Comparison of ENCODE assay signal across 8 cellular contexts in the genomic region with DNA sequence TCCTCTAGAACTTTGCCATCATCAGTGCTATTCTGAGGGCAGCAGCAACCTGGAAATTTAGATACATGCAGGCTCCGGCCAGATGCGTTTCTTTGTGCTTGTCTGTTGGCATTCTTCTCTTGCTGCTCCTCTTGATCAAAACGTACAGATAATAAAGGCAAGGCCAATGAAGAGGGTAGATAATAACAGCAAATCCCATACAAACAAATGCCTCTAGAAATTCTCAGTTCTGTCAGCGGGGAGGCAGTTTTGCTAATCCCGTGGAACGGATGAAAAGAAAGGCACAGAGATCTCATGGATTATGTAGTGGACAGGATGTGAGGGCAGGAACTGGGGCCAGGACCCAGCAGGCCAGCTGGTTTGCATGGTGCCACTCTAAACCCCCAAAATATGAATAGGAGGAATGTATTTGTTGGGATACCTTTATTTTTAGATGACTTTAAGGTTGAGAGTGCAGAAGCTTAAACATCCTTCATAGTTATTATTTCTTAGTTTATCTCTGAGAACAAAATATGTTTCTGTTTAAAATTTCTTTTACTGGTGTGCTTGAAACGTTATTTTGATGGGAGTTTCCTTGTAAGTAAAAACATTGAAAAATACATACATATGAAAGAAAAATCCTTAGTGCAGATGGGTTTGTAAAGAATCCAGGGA. TPM values are rescaled to one million over a fixed set of nuclear protein-coding genes. Genes with fewer than 3 reads are reported as not detected.
DNase-seq lines count a peak whose midpoint lies in the region; ATAC-seq, FAIRE-seq and TF ChIP-seq lines count a peak whose summit lies in the region.

No MANE protein-coding gene starts in this region.

- FAIRE-seq in K562 (lab: Jason Lieb, UNC): no peak

- H3K9me1 ChIP-seq in K562 (ENCODE audit: control insufficient read depth, insufficient read depth, low read length): no peaks in the 10 kb centered on the region

- DNase-seq in K562 (ENCODE audit: extremely low read depth in 1 of 4, low spot score in 3 of 4): peak in 1 of 4 experiments; percentile 18
- DNase-seq in transverse colon: no peak
- no peak for DNase-seq in NOMO-1 treated with DMSO at 0.1 percent for 48 hours (lab: John Stamatoyannopoulos, UW; ENCODE audit: unreplicated experiment)

- POLR2A ChIA-PET in K562 (lab: Yijun Ruan, JAX): no interaction called here

- BruUV-seq in K562 (replicated peaks; lab: Mats Ljungman, UMichigan): TSS peak; percentile 45

- no peaks in the 10 kb centered on the region for H3K9me3 ChIP-seq in BLaER1 treated with 17β-estradiol and CSF1 and Interleukin-3, amounts not matched to agents 10 nM and 100 nM (replicated peaks in 1 of 11)
- no peaks in the 10 kb centered on the region for H3K9me3 ChIP-seq in K562 (replicated peaks; ENCODE audit: control insufficient read depth, insufficient read depth, low read depth, low read length)
- no peaks in the 10 kb centered on the region for H3K9me3 ChIP-seq in liver (ENCODE audit: control insufficient read depth in 4 of 4, low read length in 3 of 4)
- no peaks in the 10 kb centered on the region for H3K9me3 ChIP-seq in transverse colon

- H3K4me1 ChIP-seq in BLaER1 treated with 17β-estradiol and CSF1 and Interleukin-3, amounts not matched to agents 10 nM and 100 nM: peaks cover 12 to 64% (median 21%) of the 10 kb centered on the region in 10 experiments
- peaks cover 21% of the 10 kb centered on the region for H3K4me1 ChIP-seq in KMS-11 (ENCODE audit: low read depth, poor library complexity, severe bottlenecking)
- H3K4me1 ChIP-seq in K562 (replicated peaks in 1 of 2; ENCODE audit: control insufficient read depth in 2 of 2, insufficient read depth in 2 of 2, low read length in 2 of 2): peaks cover 5 to 12% of the 10 kb centered on the region in 2 experiments; a peak in 4 of 5 replicates
- H3K4me1 ChIP-seq in liver (ENCODE audit: control insufficient read depth in 4 of 4, insufficient read depth in 4 of 4, low read length in 3 of 4): peaks cover 10 to 29% (median 23%) of the 10 kb centered on the region in 4 donors
- H3K4me1 ChIP-seq in transverse colon: peaks cover 11 to 59% (median 25%) of the 10 kb centered on the region in 4 donors

- in situ Hi-C loops in K562 (cut with MboI): no loop called here
- in situ Hi-C loops in transverse colon (cut with MboI; ENCODE audit: low pct_ligation_motif_present in 1 of 4, low pct_unique_long_range_greater_than_20kb in 1 of 4, low sequenced_read_pairs in 3 of 4): no loop called here

- TF ChIP-seq EP300 in K562 (IDR thresholded peaks at IDR 0.05; ENCODE audit: low read length): no peak
- no peak for TF ChIP-seq EP300 in transverse colon (IDR thresholded peaks at IDR 0.05; ENCODE audit: low read depth)

- peak overlapping the region; percentile 81 to 90 (median 86); a peak in 21 of 22 replicates for H3K9ac ChIP-seq in BLaER1 treated with 17β-estradiol and CSF1 and Interleukin-3, amounts not matched to agents 10 nM and 100 nM
- H3K9ac ChIP-seq in KMS-11 (no peak overlapping the region), K562 (ENCODE audit: insufficient read depth in 1 of 2, low read depth in 2 of 2, low read length in 2 of 2) (no peak overlapping the region), liver (ENCODE audit: low read depth in 1 of 2, low read length in 2 of 2) (peak overlapping the region; percentile 74 to 91)

- TF ChIP-seq POLR2A in K562 (conservative IDR thresholded peaks at IDR 0.05) (no peak), transverse colon (IDR thresholded peaks at IDR 0.05) (no peak)

- ATAC-seq in K562 (no peak), GM21515 (IDR thresholded peaks at IDR 0.05; ENCODE audit: unreplicated experiment) (no peak), GM21381 (IDR thresholded peaks at IDR 0.05; ENCODE audit: unreplicated experiment) (no peak)

- peak overlapping the region; percentile 83 to 98 (median 90) for H3K4me2 ChIP-seq in BLaER1 treated with 17β-estradiol and CSF1 and Interleukin-3, amounts not matched to agents 10 nM and 100 nM
- H3K4me2 ChIP-seq in KMS-11 (peak overlapping the region; percentile 65), K562 (ENCODE audit: insufficient read depth, low read length) (peak overlapping the region; percentile 93)

- TF ChIP-seq RAD21 in K562 (CRISPR knock-in tag; conservative IDR thresholded peaks at IDR 0.05 in 1 of 2, IDR thresholded peaks at IDR 0.05 in 1 of 2) (no peak), liver (IDR thresholded peaks at IDR 0.05) (peak in 1 of 2 donors; percentile 9)

- peak overlapping the region in 1 of 11 experiments; percentile 88; a peak in 3 of 22 replicates for H3K27ac ChIP-seq in BLaER1 treated with 17β-estradiol and CSF1 and Interleukin-3, amounts not matched to agents 10 nM and 100 nM
- no peak overlapping the region for H3K27ac ChIP-seq in KMS-11
- H3K27ac ChIP-seq in K562 (ENCODE audit: extremely low read depth, low read depth, low read length): no peak overlapping the region
- H3K27ac ChIP-seq in liver (ENCODE audit: low read depth in 1 of 2, low read length in 2 of 2): peak overlapping the region; percentile 80 to 92
- peak overlapping the region; percentile 93 to 97 (median 94) for H3K27ac ChIP-seq in transverse colon

- CTCF ChIA-PET in K562 (lab: Yijun Ruan, JAX; ENCODE audit: low intra/inter-chr PET ratio): no interaction called here

- peaks cover 5 to 38% (median 33%) of the 10 kb centered on the region in 11 experiments; a peak in 20 of 22 replicates for H3K27me3 ChIP-seq in BLaER1 treated with 17β-estradiol and CSF1 and Interleukin-3, amounts not matched to agents 10 nM and 100 nM
- H3K27me3 ChIP-seq in KMS-11 (ENCODE audit: insufficient read depth, low read depth): peaks cover 8% of the 10 kb centered on the region; the same call in 1 of the 2 replicates
- H3K27me3 ChIP-seq in K562 (ENCODE audit: control insufficient read depth in 2 of 2, insufficient read depth in 2 of 2, low read length in 2 of 2): peaks cover 4 to 10% of the 10 kb centered on the region in 2 experiments; a peak in 1 of 5 replicates
- H3K27me3 ChIP-seq in liver (ENCODE audit: control insufficient read depth in 4 of 4, insufficient read depth in 4 of 4, low read length in 3 of 4): no peaks in the 10 kb centered on the region
- H3K27me3 ChIP-seq in transverse colon: no peaks in the 10 kb centered on the region

- H3K4me3 ChIP-seq in BLaER1 treated with 17β-estradiol and CSF1 and Interleukin-3, amounts not matched to agents 10 nM and 100 nM: peak overlapping the region; percentile 87 to 97 (median 95)
- no peak overlapping the region for H3K4me3 ChIP-seq in KMS-11 (IDR thresholded peaks at IDR 0.05; ENCODE audit: insufficient read depth, low read depth, low read length)
- H3K4me3 ChIP-seq in K562: peak overlapping the region; percentile 64; the same call in 1 of the 2 replicates
- H3K4me3 ChIP-seq in liver (ENCODE audit: low read depth in 1 of 3, low read length in 3 of 3): peak overlapping the region; percentile 65 to 98 (median 97)
- peak overlapping the region; percentile 85 to 99 (median 90) for H3K4me3 ChIP-seq in transverse colon

- TF ChIP-seq CTCF in KMS-11 (conservative IDR thresholded peaks at IDR 0.05; ENCODE audit: low read depth, low read length): no peak
- TF ChIP-seq CTCF in K562 (IDR thresholded peaks at IDR 0.05 in 2 of 3, conservative IDR thresholded peaks at IDR 0.05 in 1 of 3; ENCODE audit: insufficient read depth in 2 of 3, low read depth in 1 of 3, low read length in 3 of 3): no peak
- no peak for TF ChIP-seq CTCF in liver (IDR thresholded peaks at IDR 0.05; ENCODE audit: low read depth, low read length, missing input control)
- no peak for TF ChIP-seq CTCF in transverse colon (IDR thresholded peaks at IDR 0.05)

- H3K79me2 ChIP-seq in KMS-11 (ENCODE audit: insufficient read depth, low read depth) (peaks cover 24% of the 10 kb centered on the region; the same call in 1 of the 2 replicates), K562 (ENCODE audit: control insufficient read depth, insufficient read depth, low read length) (peaks cover 22% of the 10 kb centered on the region)

- peaks cover 26 to 65% (median 39%) of the 10 kb centered on the region in 11 experiments; a peak in 21 of 22 replicates for H4K20me1 ChIP-seq in BLaER1 treated with 17β-estradiol and CSF1 and Interleukin-3, amounts not matched to agents 10 nM and 100 nM
- H4K20me1 ChIP-seq in KMS-11 (ENCODE audit: insufficient read depth) (no peaks in the 10 kb centered on the region; the same call in 1 of the 2 replicates), K562 (replicated peaks; ENCODE audit: control insufficient read depth, insufficient read depth, low read length) (no peaks in the 10 kb centered on the region)

- peak overlapping the region; percentile 54; the same call in 1 of the 2 replicates for H2AFZ ChIP-seq in KMS-11 (ENCODE audit: low read depth)
- H2AFZ ChIP-seq in K562 (ENCODE audit: low read depth, low read length): peak overlapping the region; percentile 98

- intact Hi-C loops in K562 (cut with micrococcal nuclease): no loop called here
- intact Hi-C loops in transverse colon (cut with DNase I; ENCODE audit: low total_unique reads): loop anchor here (10.0 kb wide), 1 partner anchor 1701 kb away; no protein-coding TSS in a partner anchor

- WGBS in K562 (ENCODE audit: insufficient coverage, low coverage, missing lambda C conversion rate): 14% methylated on average over 7 of the region's 7 CpGs
- 7% methylated on average over 7 of the region's 7 CpGs for WGBS in liver
- 13 to 14% methylated on average over 4 to 7 of the region's 7 CpGs for WGBS in transverse colon (ENCODE audit: low coverage in 1 of 2), 2 donors

- H3K36me3 ChIP-seq in BLaER1 treated with 17β-estradiol and CSF1 and Interleukin-3, amounts not matched to agents 10 nM and 100 nM: peaks cover 0 to 12% (median 0%) of the 10 kb centered on the region in 11 experiments; a peak in 6 of 22 replicates
- H3K36me3 ChIP-seq in KMS-11 (ENCODE audit: insufficient read depth) (no peaks in the 10 kb centered on the region), K562 (ENCODE audit: control insufficient read depth, insufficient read depth, low read length) (no peaks in the 10 kb centered on the region), liver (ENCODE audit: control insufficient read depth in 4 of 4, insufficient read depth in 3 of 4, low read depth in 1 of 4, low read length in 3 of 4) (no peaks in the 10 kb centered on the region), transverse colon (no peaks in the 10 kb centered on the region)

RNA-seq across cellular contexts. Expression of a gene that starts 1.5 kb away (rescaled TPM):
- total RNA-seq in K562 (2011; cell fraction: chromatin; rRNA removed; ENCODE audit: low replicate concordance): 12.1 and 17.2 TPM in 2 replicates
- total RNA-seq in K562 (2011; cell fraction: nucleolus; rRNA removed): 4.3 and 8.3 TPM in 2 replicates
- total RNA-seq in K562 (2011; cell fraction: nucleoplasm; rRNA removed): 9.7 and 14.1 TPM in 2 replicates
- total RNA-seq in K562 (2014; rRNA removed) (3.9 and 7.5 TPM in 2 replicates), K562 (2014; rRNA removed; fragmentation: Illumina TruSeq; extraction: Trizol) (4.3 and 6.3 TPM in 2 replicates), K562 (2015; rRNA removed; fragmentation: Illumina TruSeq; extraction: Trizol) (8.0 and 9.8 TPM in 2 replicates), K562 (2021) (7.0 and 8.7 TPM in 2 replicates), liver (100 to 1,000 TPM in 1 of 2 donors, 10 to 100 TPM in 1; 52.0 to 112 TPM), transverse colon (100 to 1,000 TPM in 1 of 4 donors, 10 to 100 TPM in 3; 37.0 to 123 (median 61.1) TPM)
- polyA plus RNA-seq in K562 (2011; rRNA removed) (12.6 TPM in 2 replicates), K562 (2014; fragmentation: Illumina TruSeq; extraction: Trizol) (9.4 and 10.7 TPM in 2 replicates), K562 (2014; fragmentation: Nextera tagmentation; extraction: Ambion mirVana) (1 to 10 TPM; 1.1 to 2.1 TPM), K562 (2014; rRNA removed) (4.8 and 9.5 TPM in 2 replicates), liver (10 to 100 TPM; 20.3 to 28.3 TPM)
- polyA plus RNA-seq in K562 (2011; cell fraction: cytosol; rRNA removed): 8.5 and 10.6 TPM in 2 replicates
- polyA plus RNA-seq in K562 (2011; cell fraction: nucleus; rRNA removed): 23.1 and 27.6 TPM in 2 replicates
- polyA plus RNA-seq in K562 (2012): 3.9 and 6.9 TPM in 2 replicates
- 15.5 and 18.0 TPM in 2 replicates for polyA minus RNA-seq in K562 (2011; rRNA and poly(A)+ RNA removed)
- 7.8 and 8.7 TPM in 2 replicates for polyA minus RNA-seq in K562 (2011; cell fraction: cytosol; rRNA and poly(A)+ RNA removed)
- polyA minus RNA-seq in K562 (2011; cell fraction: nucleus; rRNA and poly(A)+ RNA removed): 8.6 and 14.7 TPM in 2 replicates

RNA-seq across cellular contexts. Expression of a gene that starts 2.2 kb away (rescaled TPM):
- total RNA-seq in K562 (2011; cell fraction: chromatin; rRNA removed; ENCODE audit: low replicate concordance): 70.4 and 160 TPM in 2 replicates
- total RNA-seq in K562 (2011; cell fraction: nucleolus; rRNA removed): 39.9 and 42.9 TPM in 2 replicates
- 64.7 and 86.4 TPM in 2 replicates for total RNA-seq in K562 (2011; cell fraction: nucleoplasm; rRNA removed)
- total RNA-seq in K562 (2014; rRNA removed) (16.5 and 25.2 TPM in 2 replicates), K562 (2014; rRNA removed; fragmentation: Illumina TruSeq; extraction: Trizol) (19.9 and 24.0 TPM in 2 replicates), K562 (2015; rRNA removed; fragmentation: Illumina TruSeq; extraction: Trizol) (20.8 and 22.4 TPM in 2 replicates), K562 (2021) (25.6 and 31.9 TPM in 2 replicates), liver (10 to 100 TPM in 1 of 2 donors, 1 to 10 TPM in 1; 8.3 to 14.7 TPM), transverse colon (10 to 100 TPM; 27.7 to 58.9 (median 43.6) TPM)
- polyA plus RNA-seq in K562 (2011; rRNA removed) (97.9 and 98.2 TPM in 2 replicates), K562 (2014; fragmentation: Illumina TruSeq; extraction: Trizol) (32.5 and 39.2 TPM in 2 replicates), K562 (2014; fragmentation: Nextera tagmentation; extraction: Ambion mirVana) (10 to 100 TPM; 79.5 to 80.8 TPM), K562 (2014; rRNA removed) (47.9 and 52.3 TPM in 2 replicates), liver (10 to 100 TPM in 1 of 2 donors, 1 to 10 TPM in 1; 6.8 to 18.1 TPM)
- polyA plus RNA-seq in K562 (2011; cell fraction: cytosol; rRNA removed): 13.0 and 30.9 TPM in 2 replicates
- polyA plus RNA-seq in K562 (2011; cell fraction: nucleus; rRNA removed): 78.7 and 127 TPM in 2 replicates
- polyA plus RNA-seq in K562 (2012): 34.8 and 44.0 TPM in 2 replicates
- polyA minus RNA-seq in K562 (2011; rRNA and poly(A)+ RNA removed): 139 and 147 TPM in 2 replicates
- 18.0 and 22.2 TPM in 2 replicates for polyA minus RNA-seq in K562 (2011; cell fraction: cytosol; rRNA and poly(A)+ RNA removed)
- 37.7 and 82.6 TPM in 2 replicates for polyA minus RNA-seq in K562 (2011; cell fraction: nucleus; rRNA and poly(A)+ RNA removed)

RNA-seq across cellular contexts. Expression of a gene that starts 55.3 kb away (rescaled TPM):
- 58.1 and 105 TPM in 2 replicates for total RNA-seq in K562 (2011; cell fraction: chromatin; rRNA removed; ENCODE audit: low replicate concordance)
- 39.5 and 39.6 TPM in 2 replicates for total RNA-seq in K562 (2011; cell fraction: nucleolus; rRNA removed)
- total RNA-seq in K562 (2011; cell fraction: nucleoplasm; rRNA removed): 51.0 and 57.4 TPM in 2 replicates
- total RNA-seq in K562 (2014; rRNA removed) (56.5 and 62.6 TPM in 2 replicates), K562 (2014; rRNA removed; fragmentation: Illumina TruSeq; extraction: Trizol) (91.0 and 91.4 TPM in 2 replicates), K562 (2015; rRNA removed; fragmentation: Illumina TruSeq; extraction: Trizol) (72.4 and 72.6 TPM in 2 replicates), K562 (2021) (53.0 and 54.1 TPM in 2 replicates), liver (10 to 100 TPM in 1 of 2 donors, 1 to 10 TPM in 1; 9.9 to 22.6 TPM), transverse colon (1 to 10 TPM; 1.8 to 6.5 (median 3.5) TPM)
- polyA plus RNA-seq in K562 (2011; rRNA removed) (114 and 124 TPM in 2 replicates), K562 (2014; fragmentation: Illumina TruSeq; extraction: Trizol) (75.8 and 80.1 TPM in 2 replicates), K562 (2014; fragmentation: Nextera tagmentation; extraction: Ambion mirVana) (10 to 100 TPM; 26.7 to 30.6 TPM), K562 (2014; rRNA removed) (61.4 and 68.9 TPM in 2 replicates), liver (1 to 10 TPM; 4.8 to 6.8 TPM)
- polyA plus RNA-seq in K562 (2011; cell fraction: cytosol; rRNA removed): 47.7 and 55.4 TPM in 2 replicates
- 75.8 and 110 TPM in 2 replicates for polyA plus RNA-seq in K562 (2011; cell fraction: nucleus; rRNA removed)
- 71.9 and 112 TPM in 2 replicates for polyA plus RNA-seq in K562 (2012)
- polyA minus RNA-seq in K562 (2011; rRNA and poly(A)+ RNA removed): 102 and 112 TPM in 2 replicates
- polyA minus RNA-seq in K562 (2011; cell fraction: cytosol; rRNA and poly(A)+ RNA removed): 31.9 and 51.6 TPM in 2 replicates
- 21.3 and 41.1 TPM in 2 replicates for polyA minus RNA-seq in K562 (2011; cell fraction: nucleus; rRNA and poly(A)+ RNA removed)

Comparison
In these comparisons a context has a peak if more than half of its experiments do, and no peak if none do; other contexts are left out.
1. H3K27ac ChIP-seq: peak in liver (2 of 2) and transverse colon (4 of 4); none in KMS-11 (single experiment) and K562 (single experiment).
2. H3K9ac ChIP-seq: peak in BLaER1 treated with 17β-estradiol and CSF1 and Interleukin-3, amounts not matched to agents 10 nM and 100 nM (11 of 11) and liver (2 of 2); none in KMS-11 (single experiment) and K562 (0 of 2).
3. Peak in every context shown above with its lines, with median percentiles within 50 percentile points of each other: H3K4me2 ChIP-seq.